ENCODE assay signal across 22 cellular contexts in the genomic region with DNA sequence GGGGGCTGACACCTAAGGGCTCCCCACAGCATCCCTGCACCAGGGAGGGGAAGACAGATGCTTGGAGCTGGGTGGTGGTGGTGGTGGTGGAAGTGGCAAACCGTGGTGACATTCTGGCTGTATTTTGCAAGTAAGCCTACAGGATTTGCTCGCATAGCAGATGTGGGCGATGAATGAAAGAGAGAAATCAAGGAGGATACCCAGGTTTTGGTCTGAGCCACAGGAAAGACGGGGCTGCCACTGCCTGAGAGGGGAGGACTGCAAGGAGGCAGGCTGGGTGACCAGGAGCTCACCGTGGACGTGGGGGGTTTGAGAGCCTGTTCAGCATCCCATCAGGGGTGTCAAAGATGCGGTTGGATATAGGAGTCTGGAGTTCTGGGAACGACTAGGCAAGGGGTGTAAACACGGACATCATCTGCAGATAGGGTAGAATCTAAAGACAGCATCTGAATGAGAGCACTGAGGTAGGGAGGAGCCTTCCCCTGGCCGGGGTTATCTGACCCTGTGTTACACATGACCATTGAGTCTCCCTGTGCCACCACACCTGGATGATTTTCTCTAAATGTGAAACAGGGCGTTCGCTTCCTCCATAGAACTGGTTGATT. TPM values are rescaled to one million over a fixed set of nuclear protein-coding genes. Genes with fewer than 3 reads are reported as not detected.
DNase-seq lines count a peak whose midpoint lies in the region; ATAC-seq and TF ChIP-seq lines count a peak whose summit lies in the region.
"Had no signal": no experiment of that assay in that cellular context is flagged by ENCODE, and none has a peak within 500 bp of the region (broad histone marks: within the 10 kb centered on the region; RNA-seq: fewer than 3 reads in every experiment).

No MANE protein-coding gene starts in this region.

- TF ChIP-seq POLR2A in esophagus muscularis mucosa (IDR thresholded peaks at IDR 0.05; ENCODE audit: low read depth) (no peak), sigmoid colon (IDR thresholded peaks at IDR 0.05) (no peak)

- ATAC-seq in left ventricle myocardium superior (no peak), Right ventricle myocardium superior (ENCODE audit: poor library complexity) (no peak), upper lobe of right lung (no peak)
- ATAC-seq: HepG2 had no signal

- H3F3A ChIP-seq in PC-9 (ENCODE audit: insufficient read depth, low read depth): no peaks in the 10 kb centered on the region

- H3K4me3 ChIP-seq in esophagus muscularis mucosa (no peak overlapping the region), sigmoid colon (no peak overlapping the region), upper lobe of right lung (no peak overlapping the region), MG63 (no peak overlapping the region), PC-9 (no peak overlapping the region)
- H3K4me3 ChIP-seq: BLaER1 treated with 17β-estradiol and CSF1 and Interleukin-3, amounts not matched to agents 10 nM and 100 nM; SJSA1 had no signal

- no peak for TF ChIP-seq EP300 in esophagus muscularis mucosa (IDR thresholded peaks at IDR 0.05)
- TF ChIP-seq EP300 in sigmoid colon (IDR thresholded peaks at IDR 0.05): no peak

- H4K20me1 ChIP-seq in PC-9 (ENCODE audit: insufficient read depth): peaks cover 4% of the 10 kb centered on the region; the same call in 1 of the 2 replicates
- H4K20me1 ChIP-seq: BLaER1 treated with 17β-estradiol and CSF1 and Interleukin-3, amounts not matched to agents 10 nM and 100 nM had no signal

- TF ChIP-seq CTCF in esophagus muscularis mucosa (IDR thresholded peaks at IDR 0.05) (no peak), sigmoid colon (IDR thresholded peaks at IDR 0.05) (no peak), upper lobe of right lung (IDR thresholded peaks at IDR 0.05) (no peak), PC-9 (conservative IDR thresholded peaks at IDR 0.05) (no peak)

- BruUV-seq in PC-9 (replicated peaks; lab: Mats Ljungman, UMichigan): no TSS peak

- H3K9me3 ChIP-seq in esophagus muscularis mucosa (no peaks in the 10 kb centered on the region), sigmoid colon (no peaks in the 10 kb centered on the region), upper lobe of right lung (no peaks in the 10 kb centered on the region), MG63 (no peaks in the 10 kb centered on the region), PC-9 (ENCODE audit: insufficient read depth, low read depth) (no peaks in the 10 kb centered on the region)
- H3K9me3 ChIP-seq: BLaER1 treated with 17β-estradiol and CSF1 and Interleukin-3, amounts not matched to agents 10 nM and 100 nM; Caco-2; SJSA1 had no signal

- no peak overlapping the region for H2AFZ ChIP-seq in PC-9

- intact Hi-C loops in left ventricle myocardium superior (cut with micrococcal nuclease): no loop called here
- intact Hi-C loops in Right ventricle myocardium superior (cut with DNase I): loop anchor here (10.0 kb wide), 1 partner anchor 266 kb away; no protein-coding TSS in a partner anchor
- intact Hi-C loops in esophagus muscularis mucosa (cut with DNase I): loop anchor here (5.0 kb wide), 1 partner anchor 54 kb away; no protein-coding TSS in a partner anchor
- intact Hi-C loops in sigmoid colon (cut with DNase I): loop anchor here (5.0 to 10.0 kb wide), 2 partner anchors 54 to 176 kb away; no protein-coding TSS in a partner anchor
- intact Hi-C loops in upper lobe of right lung (cut with DNase I): no loop called here
- intact Hi-C loops in PC-9 (cut with micrococcal nuclease; ENCODE audit: unreplicated experiment): no loop called here

- no peaks in the 10 kb centered on the region for H3K27me3 ChIP-seq in esophagus muscularis mucosa
- no peaks in the 10 kb centered on the region for H3K27me3 ChIP-seq in sigmoid colon
- H3K27me3 ChIP-seq in upper lobe of right lung: no peaks in the 10 kb centered on the region
- no peaks in the 10 kb centered on the region for H3K27me3 ChIP-seq in MG63
- H3K27me3 ChIP-seq in PC-9 (ENCODE audit: insufficient read depth, low read depth): no peaks in the 10 kb centered on the region
- H3K27me3 ChIP-seq: BLaER1 treated with 17β-estradiol and CSF1 and Interleukin-3, amounts not matched to agents 10 nM and 100 nM; SJSA1 had no signal

- H3K27ac ChIP-seq in esophagus muscularis mucosa (replicated peaks in 1 of 4) (peak overlapping the region; percentile 71 to 82 (median 80)), sigmoid colon (peak overlapping the region; percentile 82 to 93 (median 89)), upper lobe of right lung (no peak overlapping the region), PC-9 (no peak overlapping the region)
- H3K27ac ChIP-seq: BLaER1 treated with 17β-estradiol and CSF1 and Interleukin-3, amounts not matched to agents 10 nM and 100 nM; SJSA1 had no signal

- peak; percentile 10 for DNase-seq in left ventricle myocardium superior
- no peak for DNase-seq in Right ventricle myocardium superior
- no peak for DNase-seq in esophagus muscularis mucosa (ENCODE audit: extremely low spot score)
- DNase-seq in sigmoid colon: peak; percentile 53
- peak; percentile 26 for DNase-seq in upper lobe of right lung
- DNase-seq in MG63: no peak
- no peak for DNase-seq in PC-9
- no peak for DNase-seq in activated naive CD4-positive, alpha-beta T cell treated with anti-CD3 and anti-CD28 coated beads, Interleukin-2, amount 50 U/mL, for 16 hours
- DNase-seq: CD4-positive, alpha-beta memory T cell; GDM1; Kasumi-1; MV-4-11; NCI-H1105; NCI-H1436 treated with DMSO at 0.1 percent for 48 hours; NCI-H187 treated with DMSO at 0.1 percent for 48 hours; NCI-H2171 treated with DMSO at 0.1 percent for 48 hours; NCI-H524; NCI-H748 treated with DMSO at 0.1 percent for 48 hours had no signal

- no peak overlapping the region for H3K4me2 ChIP-seq in PC-9
- H3K4me2 ChIP-seq: BLaER1 treated with 17β-estradiol and CSF1 and Interleukin-3, amounts not matched to agents 10 nM and 100 nM had no signal

- H3K36me3 ChIP-seq in esophagus muscularis mucosa (peaks cover 0 to 47% (median 27%) of the 10 kb centered on the region in 4 donors), sigmoid colon (peaks cover 0 to 32% (median 17%) of the 10 kb centered on the region in 4 donors), upper lobe of right lung (no peaks in the 10 kb centered on the region), MG63 (no peaks in the 10 kb centered on the region), PC-9 (ENCODE audit: low read depth) (0 out of 2 replicates have a peak, but pooled peaks cover 10% of the 10 kb centered on the region)
- H3K36me3 ChIP-seq: SJSA1 had no signal

- WGBS in esophagus muscularis mucosa: 83% methylated on average over 12 of the region's 12 CpGs
- 86 to 93% methylated on average over 12 of the region's 12 CpGs for WGBS in sigmoid colon, 2 donors

- CTCF ChIA-PET in PC-9 (lab: Charles Lee): no interaction called here

- POLR2A ChIA-PET in PC-9 (lab: Charles Lee; ENCODE audit: unreplicated experiment): no interaction called here

- no peaks in the 10 kb centered on the region for H3K79me2 ChIP-seq in PC-9 (ENCODE audit: low read depth)

- no peaks in the 10 kb centered on the region for H3K9me2 ChIP-seq in PC-9 (ENCODE audit: insufficient read depth)

- H3K4me1 ChIP-seq in esophagus muscularis mucosa: peaks cover 13 to 65% (median 50%) of the 10 kb centered on the region in 4 donors
- H3K4me1 ChIP-seq in sigmoid colon: peaks cover 0 to 56% (median 51%) of the 10 kb centered on the region in 4 donors
- no peaks in the 10 kb centered on the region for H3K4me1 ChIP-seq in upper lobe of right lung
- no peaks in the 10 kb centered on the region for H3K4me1 ChIP-seq in PC-9 (replicated peaks; ENCODE audit: insufficient read depth)
- H3K4me1 ChIP-seq: Caco-2, SJSA1 had no signal

RNA-seq across cellular contexts. Expression of a gene that starts 49.7 kb away (rescaled TPM):
- 8.3 TPM for total RNA-seq in left ventricle myocardium superior
- 9.5 TPM for total RNA-seq in Right ventricle myocardium superior
- 10 to 100 TPM; 40.3 to 59.4 (median 53.5) TPM for total RNA-seq in esophagus muscularis mucosa
- total RNA-seq in sigmoid colon: 10 to 100 TPM; 55.4 to 76.4 (median 67.4) TPM
- polyA plus RNA-seq in sigmoid colon: 100 to 1,000 TPM in 1 of 3 donors, 10 to 100 TPM in 2; 43.0 to 100 (median 70.9) TPM
- 47.3 TPM for total RNA-seq in upper lobe of right lung
- total RNA-seq in MG63 (2014; rRNA removed; shearing (Covaris generic); ENCODE audit: low replicate concordance): 7.5 TPM in 2 replicates
- total RNA-seq in PC-9 (2021): 97.0 and 108 TPM in 2 replicates

Comparison
In these comparisons a context has a peak if more than half of its experiments do, and no peak if none do; other contexts are left out.
1. DNase-seq: peak in left ventricle myocardium superior (single experiment), sigmoid colon (single experiment) and upper lobe of right lung (single experiment); none in Right ventricle myocardium superior (single experiment), esophagus muscularis mucosa (single experiment), MG63 (single experiment), PC-9 (0 of 2) and activated naive CD4-positive, alpha-beta T cell treated with anti-CD3 and anti-CD28 coated beads, Interleukin-2, amount 50 U/mL, for 16 hours (single experiment).
2. intact Hi-C loops: an anchor here in Right ventricle myocardium superior (10.0 kb wide), esophagus muscularis mucosa (5.0 kb wide) and sigmoid colon (5.0 to 10.0 kb wide); none called in left ventricle myocardium superior, upper lobe of right lung and PC-9.
3. H3K27ac ChIP-seq: peak in esophagus muscularis mucosa (4 of 4) and sigmoid colon (4 of 4); none in upper lobe of right lung (single experiment) and PC-9 (single experiment).